8 cellular contexts compared by ENCODE assay signal in the genomic region with DNA sequence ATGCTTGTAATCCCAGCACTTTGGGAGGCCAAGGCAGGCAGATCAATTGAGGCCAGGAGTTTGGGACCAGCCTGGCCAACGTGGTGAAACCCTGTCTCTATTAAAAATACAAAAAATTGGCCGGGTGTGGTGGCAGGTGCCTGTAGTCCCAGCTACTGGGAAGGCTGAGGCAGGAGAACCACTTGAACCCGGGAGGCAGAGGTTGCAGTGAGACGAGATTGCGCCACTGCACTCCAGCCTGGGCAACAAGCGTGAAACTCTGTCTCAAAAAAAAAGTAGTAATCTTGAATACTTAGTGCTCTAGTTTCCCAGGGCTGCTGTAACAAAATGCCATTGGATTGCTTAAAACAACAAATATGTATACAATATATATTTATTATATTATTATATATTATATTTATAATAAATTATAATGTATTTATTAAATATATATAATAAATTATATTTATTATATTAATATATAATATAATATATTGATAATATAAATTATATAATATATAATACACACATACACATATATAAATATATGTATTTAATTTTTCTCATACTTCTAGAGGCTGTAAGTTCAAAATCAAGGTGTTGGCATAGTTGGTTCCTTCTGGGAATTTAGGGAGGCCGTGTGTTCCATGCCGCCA.
DNase-seq lines count a peak whose midpoint lies in the region; ATAC-seq, FAIRE-seq and TF ChIP-seq lines count a peak whose summit lies in the region.
"Not testable (repeated sequence)": the region's sequence is repeated elsewhere in the genome, so short reads cannot be mapped to it uniquely, and the experiment has no call there.

No MANE protein-coding gene starts in this region.

- in situ Hi-C loops in GM23248 (cut with MboI): not testable (repeated sequence)

- intact Hi-C loops in kidney (cut with DNase I); pancreas (cut with DNase I); upper lobe of right lung (cut with DNase I): not testable (repeated sequence)

- H4K20me1 ChIP-seq in GM23248 (ENCODE audit: insufficient read depth): not testable (repeated sequence)

- H3K36me3 Mint-ChIP-seq in WTC11: not testable (repeated sequence)

- H3K9me3 ChIP-seq in GM23248 (ENCODE audit: low read depth); kidney (ENCODE audit: control insufficient read depth in 1 of 2, low read length in 2 of 2); pancreas; upper lobe of right lung: not testable (repeated sequence)

- WGBS in GM23248 (ENCODE audit: low coverage in 1 of 2, low lambda C conversion rate in 2 of 2, missing lambda C conversion rate in 2 of 2), 2 experiments: 75 to 76% methylated on average over 8 of the region's 8 CpGs
- 89 to 90% methylated on average over 8 of the region's 8 CpGs for WGBS in pancreas, 2 donors

- H3K9me2 ChIP-seq in GM23248 (ENCODE audit: insufficient read depth): not testable (repeated sequence)

- not testable (repeated sequence) for H3K9me3 Mint-ChIP-seq in WTC11

- not testable (repeated sequence) for H3K9ac ChIP-seq in GM23248; kidney (ENCODE audit: low read length in 2 of 2)

- 0 out of 2 replicates have a peak overlapping the region, but pooled peaks have one; percentile 39 for H2AFZ ChIP-seq in GM23248

- not testable (repeated sequence) for H3K27ac ChIP-seq in GM23248; kidney (ENCODE audit: low read depth in 2 of 2, low read length in 2 of 2); pancreas; upper lobe of right lung

- CTCF ChIA-PET in WTC11 (lab: Charles Lee): not testable (repeated sequence)

- ATAC-seq in WTC11, pancreas, upper lobe of right lung: not testable (repeated sequence)

- H3F3A ChIP-seq in GM23248 (ENCODE audit: insufficient read depth): not testable (repeated sequence)

- H3K4me3 ChIP-seq in GM23248; kidney (ENCODE audit: low read length in 2 of 2); pancreas; upper lobe of right lung: not testable (repeated sequence)

- not testable (repeated sequence) for H3K36me3 ChIP-seq in GM23248 (ENCODE audit: low read depth); kidney (ENCODE audit: control insufficient read depth in 1 of 2, insufficient read depth in 2 of 2, low read length in 2 of 2); pancreas; upper lobe of right lung

- POLR2A ChIA-PET in WTC11 (lab: Charles Lee): not testable (repeated sequence)

- not testable (repeated sequence) for H3K79me2 ChIP-seq in GM23248 (ENCODE audit: insufficient read depth)

- not testable (repeated sequence) for H3K4me2 ChIP-seq in GM23248 (ENCODE audit: unreplicated experiment)

- not testable (repeated sequence) for TF ChIP-seq CTCF in WTC11 (IDR thresholded peaks at IDR 0.05); kidney (IDR thresholded peaks at IDR 0.05; ENCODE audit: borderline replicate concordance, extremely low read depth, insufficient read depth); pancreas (IDR thresholded peaks at IDR 0.05); upper lobe of right lung (IDR thresholded peaks at IDR 0.05)

- DNase-seq in GM23248; RCC 7860 (ENCODE audit: low spot score); WTC11 (ENCODE audit: low spot score); kidney; pancreas: not testable (repeated sequence)
- peak; percentile 72 for DNase-seq in upper lobe of right lung

- H3K27me3 ChIP-seq in GM23248 (replicated peaks; ENCODE audit: insufficient read depth); pancreas; upper lobe of right lung: not testable (repeated sequence)

- H3K4me1 Mint-ChIP-seq in WTC11: peaks cover 19% of the 10 kb centered on the region

- H3K27ac Mint-ChIP-seq in WTC11: not testable (repeated sequence)

- H3K4me1 ChIP-seq in GM23248 (ENCODE audit: insufficient read depth); kidney (ENCODE audit: control insufficient read depth in 1 of 2, insufficient read depth in 1 of 2, low read depth in 1 of 2, low read length in 2 of 2); upper lobe of right lung: not testable (repeated sequence)
- H3K4me1 ChIP-seq in pancreas: peaks cover 8 to 23% (median 11%) of the 10 kb centered on the region in 3 donors

- FAIRE-seq in A204.1 (lab: Jason Lieb, UNC) (peak; percentile 96), RCC 7860 (lab: Jason Lieb, UNC) (peak; percentile 77), colon (lab: Jason Lieb, UNC) (peak; percentile 72), kidney (lab: Jason Lieb, UNC) (peak; percentile 88), pancreas (lab: Jason Lieb, UNC) (peak; percentile 70)

- not testable (repeated sequence) for H3K4me3 Mint-ChIP-seq in WTC11

- not testable (repeated sequence) for H3K27me3 Mint-ChIP-seq in WTC11 (ENCODE audit: low read depth)

TF ChIP-seq in WTC11, 78 proteins besides CTCF, POLR2A, EP300 and RAD21:
- TF ChIP-seq HMGA2 (CRISPR knock-in tag; IDR thresholded peaks at IDR 0.05): peak; percentile 92; the same call in 1 of the 2 replicates
TF ChIP-seq in WTC11: peak in this region for 1; not testable (repeated sequence) for 77.
